Comparison of ENCODE assay signal across 1 cellular context in the genomic region with DNA sequence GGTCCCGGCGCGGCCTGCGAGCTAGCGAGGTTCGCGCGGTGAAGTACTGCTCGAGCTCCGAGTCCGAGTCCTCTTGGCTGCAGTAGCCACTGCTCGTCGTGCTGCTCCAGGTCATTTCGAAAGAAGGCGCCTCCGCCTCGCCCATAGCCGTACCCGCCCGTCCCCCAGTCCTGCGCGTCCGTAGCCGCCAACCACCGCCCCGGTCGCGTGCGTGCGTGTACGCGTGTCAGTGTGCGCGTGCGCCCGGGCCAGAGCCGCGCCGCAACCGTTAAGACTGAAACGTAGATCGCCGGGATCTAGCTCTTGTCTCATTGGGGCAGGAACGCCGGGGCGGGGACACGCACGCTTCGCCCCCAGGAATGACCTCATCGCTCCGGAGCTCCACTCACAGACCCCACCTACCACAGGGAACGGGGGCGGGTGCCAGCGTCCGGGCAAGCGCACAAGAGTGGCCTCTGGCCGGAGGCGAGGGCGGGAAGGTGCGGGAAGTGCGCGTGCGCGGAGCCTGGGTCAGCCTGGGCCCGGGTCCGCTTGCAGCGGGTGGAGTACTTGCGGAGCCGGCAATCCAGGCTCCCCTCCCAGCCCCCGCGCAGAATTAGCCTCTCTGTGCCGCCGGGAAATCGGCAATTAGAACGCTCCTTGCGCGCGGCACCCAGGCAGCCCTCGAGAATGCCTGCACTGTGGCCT.
TF ChIP-seq lines count a peak whose summit lies in the region.

No MANE protein-coding gene starts in this region.

TF ChIP-seq in K562, 482 proteins besides CTCF, POLR2A, EP300 and RAD21 (continued from another document and continues in another):
- TF ChIP-seq NKRF (IDR thresholded peaks at IDR 0.05; ENCODE audit: borderline replicate concordance) (peak; percentile 79), NONO (IDR thresholded peaks at IDR 0.05; ENCODE audit: low read depth in 2 of 2, low read length in 1 of 2) (0 out of 4 replicates have a peak, but pooled peaks of 1 of the 2 experiments have one; percentile 66), ZFX (CRISPR knock-in tag; IDR thresholded peaks at IDR 0.05) (no peak), HNRNPLL (IDR thresholded peaks at IDR 0.05; ENCODE audit: low read depth, low read length, poor library complexity, severe bottlenecking) (peak; percentile 55), SAFB (IDR thresholded peaks at IDR 0.05; ENCODE audit: borderline replicate concordance, low read depth, low read length) (peak; percentile 81), MTA3 (IDR thresholded peaks at IDR 0.05; ENCODE audit: borderline replicate concordance) (peak; percentile 71; the same call in 1 of the 2 replicates), MAZ (CRISPR knock-in tag; conservative IDR thresholded peaks at IDR 0.05 in 1 of 2, IDR thresholded peaks at IDR 0.05 in 1 of 2) (peak in 1 of 2 experiments; percentile 69), E2F8 (IDR thresholded peaks at IDR 0.05; ENCODE audit: low read depth, partially characterized antibody) (peak; percentile 22), ZBTB5 (IDR thresholded peaks at IDR 0.05) (0 out of 2 replicates have a peak, but pooled peaks have one; percentile 16), SAP30 (IDR thresholded peaks at IDR 0.05; ENCODE audit: borderline replicate concordance, insufficient read depth, low read depth, low read length, poor library complexity, severe bottlenecking) (peak; percentile 65), TBL1XR1 (IDR thresholded peaks at IDR 0.05; ENCODE audit: low read length in 2 of 2) (no peak), ZHX1 (conservative IDR thresholded peaks at IDR 0.05; ENCODE audit: low read length) (no peak), CREB3 (tag; conservative IDR thresholded peaks at IDR 0.05; ENCODE audit: low read depth) (no peak), ZNF668 (CRISPR knock-in tag; IDR thresholded peaks at IDR 0.05) (no peak), SIN3A (IDR thresholded peaks at IDR 0.05; ENCODE audit: borderline replicate concordance in 2 of 2, control insufficient read depth in 1 of 2, low read depth in 2 of 2, low read length in 2 of 2) (peak in 1 of 2 experiments; percentile 71; a peak in 1 of 4 replicates), TAF9B (IDR thresholded peaks at IDR 0.05; ENCODE audit: partially characterized antibody) (peak; percentile 27), TAF1 (IDR thresholded peaks at IDR 0.05; ENCODE audit: control insufficient read depth, extremely low read depth, insufficient read depth, low read length, severe bottlenecking) (peak; percentile 44), PML (IDR thresholded peaks at IDR 0.05; ENCODE audit: low read length) (0 out of 2 replicates have a peak, but pooled peaks have one; percentile 37), NR4A1 (CRISPR knock-in tag; IDR thresholded peaks at IDR 0.05) (no peak), NR4A1 (tag; IDR thresholded peaks at IDR 0.05) (no peak)
- TF ChIP-seq, protein P1, sequence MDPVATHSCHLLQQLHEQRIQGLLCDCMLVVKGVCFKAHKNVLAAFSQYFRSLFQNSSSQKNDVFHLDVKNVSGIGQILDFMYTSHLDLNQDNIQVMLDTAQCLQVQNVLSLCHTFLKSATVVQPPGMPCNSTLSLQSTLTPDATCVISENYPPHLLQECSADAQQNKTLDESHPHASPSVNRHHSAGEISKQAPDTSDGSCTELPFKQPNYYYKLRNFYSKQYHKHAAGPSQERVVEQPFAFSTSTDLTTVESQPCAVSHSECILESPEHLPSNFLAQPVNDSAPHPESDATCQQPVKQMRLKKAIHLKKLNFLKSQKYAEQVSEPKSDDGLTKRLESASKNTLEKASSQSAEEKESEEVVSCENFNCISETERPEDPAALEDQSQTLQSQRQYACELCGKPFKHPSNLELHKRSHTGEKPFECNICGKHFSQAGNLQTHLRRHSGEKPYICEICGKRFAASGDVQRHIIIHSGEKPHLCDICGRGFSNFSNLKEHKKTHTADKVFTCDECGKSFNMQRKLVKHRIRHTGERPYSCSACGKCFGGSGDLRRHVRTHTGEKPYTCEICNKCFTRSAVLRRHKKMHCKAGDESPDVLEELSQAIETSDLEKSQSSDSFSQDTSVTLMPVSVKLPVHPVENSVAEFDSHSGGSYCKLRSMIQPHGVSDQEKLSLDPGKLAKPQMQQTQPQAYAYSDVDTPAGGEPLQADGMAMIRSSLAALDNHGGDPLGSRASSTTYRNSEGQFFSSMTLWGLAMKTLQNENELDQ (CRISPR knock-in tag; IDR thresholded peaks at IDR 0.05; ENCODE audit: borderline replicate concordance): no peak
- TF ChIP-seq, protein P2, sequence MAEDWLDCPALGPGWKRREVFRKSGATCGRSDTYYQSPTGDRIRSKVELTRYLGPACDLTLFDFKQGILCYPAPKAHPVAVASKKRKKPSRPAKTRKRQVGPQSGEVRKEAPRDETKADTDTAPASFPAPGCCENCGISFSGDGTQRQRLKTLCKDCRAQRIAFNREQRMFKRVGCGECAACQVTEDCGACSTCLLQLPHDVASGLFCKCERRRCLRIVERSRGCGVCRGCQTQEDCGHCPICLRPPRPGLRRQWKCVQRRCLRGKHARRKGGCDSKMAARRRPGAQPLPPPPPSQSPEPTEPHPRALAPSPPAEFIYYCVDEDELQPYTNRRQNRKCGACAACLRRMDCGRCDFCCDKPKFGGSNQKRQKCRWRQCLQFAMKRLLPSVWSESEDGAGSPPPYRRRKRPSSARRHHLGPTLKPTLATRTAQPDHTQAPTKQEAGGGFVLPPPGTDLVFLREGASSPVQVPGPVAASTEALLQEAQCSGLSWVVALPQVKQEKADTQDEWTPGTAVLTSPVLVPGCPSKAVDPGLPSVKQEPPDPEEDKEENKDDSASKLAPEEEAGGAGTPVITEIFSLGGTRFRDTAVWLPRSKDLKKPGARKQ (CRISPR knock-in tag; IDR thresholded peaks at IDR 0.05): no peak
- TF ChIP-seq, protein P3, sequence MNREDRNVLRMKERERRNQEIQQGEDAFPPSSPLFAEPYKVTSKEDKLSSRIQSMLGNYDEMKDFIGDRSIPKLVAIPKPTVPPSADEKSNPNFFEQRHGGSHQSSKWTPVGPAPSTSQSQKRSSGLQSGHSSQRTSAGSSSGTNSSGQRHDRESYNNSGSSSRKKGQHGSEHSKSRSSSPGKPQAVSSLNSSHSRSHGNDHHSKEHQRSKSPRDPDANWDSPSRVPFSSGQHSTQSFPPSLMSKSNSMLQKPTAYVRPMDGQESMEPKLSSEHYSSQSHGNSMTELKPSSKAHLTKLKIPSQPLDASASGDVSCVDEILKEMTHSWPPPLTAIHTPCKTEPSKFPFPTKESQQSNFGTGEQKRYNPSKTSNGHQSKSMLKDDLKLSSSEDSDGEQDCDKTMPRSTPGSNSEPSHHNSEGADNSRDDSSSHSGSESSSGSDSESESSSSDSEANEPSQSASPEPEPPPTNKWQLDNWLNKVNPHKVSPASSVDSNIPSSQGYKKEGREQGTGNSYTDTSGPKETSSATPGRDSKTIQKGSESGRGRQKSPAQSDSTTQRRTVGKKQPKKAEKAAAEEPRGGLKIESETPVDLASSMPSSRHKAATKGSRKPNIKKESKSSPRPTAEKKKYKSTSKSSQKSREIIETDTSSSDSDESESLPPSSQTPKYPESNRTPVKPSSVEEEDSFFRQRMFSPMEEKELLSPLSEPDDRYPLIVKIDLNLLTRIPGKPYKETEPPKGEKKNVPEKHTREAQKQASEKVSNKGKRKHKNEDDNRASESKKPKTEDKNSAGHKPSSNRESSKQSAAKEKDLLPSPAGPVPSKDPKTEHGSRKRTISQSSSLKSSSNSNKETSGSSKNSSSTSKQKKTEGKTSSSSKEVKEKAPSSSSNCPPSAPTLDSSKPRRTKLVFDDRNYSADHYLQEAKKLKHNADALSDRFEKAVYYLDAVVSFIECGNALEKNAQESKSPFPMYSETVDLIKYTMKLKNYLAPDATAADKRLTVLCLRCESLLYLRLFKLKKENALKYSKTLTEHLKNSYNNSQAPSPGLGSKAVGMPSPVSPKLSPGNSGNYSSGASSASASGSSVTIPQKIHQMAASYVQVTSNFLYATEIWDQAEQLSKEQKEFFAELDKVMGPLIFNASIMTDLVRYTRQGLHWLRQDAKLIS (CRISPR knock-in tag; IDR thresholded peaks at IDR 0.05): peak; percentile 89
